ENCODE assay signal across 8 cellular contexts in the genomic region with DNA sequence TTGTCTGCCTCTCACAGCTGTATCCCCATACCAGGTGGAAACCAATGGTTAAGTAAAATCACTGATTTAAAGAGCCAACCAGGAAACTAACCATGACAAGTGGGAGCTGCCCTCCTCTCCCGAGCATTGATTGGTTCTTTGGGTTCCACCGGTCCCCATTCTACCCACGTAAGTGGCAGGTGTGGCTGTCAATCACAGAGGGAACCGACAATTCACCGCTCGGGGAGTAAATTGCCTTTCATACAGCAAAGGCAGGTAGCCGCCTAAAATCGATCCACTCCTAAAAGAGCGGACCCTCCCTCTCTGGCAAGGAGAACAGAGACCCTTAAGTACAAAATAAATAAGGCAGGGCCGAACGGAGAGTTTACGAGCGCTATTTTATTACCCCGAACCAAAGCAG. TPM values are rescaled to one million over a fixed set of nuclear protein-coding genes. Genes with fewer than 3 reads are reported as not detected.
DNase-seq lines count a peak whose midpoint lies in the region; ATAC-seq and TF ChIP-seq lines count a peak whose summit lies in the region.

No MANE protein-coding gene starts in this region.

- H4K20me1 ChIP-seq in KMS-11 (ENCODE audit: insufficient read depth), result no peaks in the 10 kb centered on the region

- peak; percentile 93 for ATAC-seq in left lung
- no peak for ATAC-seq in GM18505 (IDR thresholded peaks at IDR 0.05; ENCODE audit: unreplicated experiment)
- ATAC-seq in HG03460 (IDR thresholded peaks at IDR 0.05; ENCODE audit: unreplicated experiment), result no peak

- H3K9ac ChIP-seq in KMS-11, result no peak overlapping the region
- H3K9ac ChIP-seq in SK-N-MC (ENCODE audit: insufficient read length), result no peak overlapping the region

- TF ChIP-seq CTCF in KMS-11 (conservative IDR thresholded peaks at IDR 0.05; ENCODE audit: low read depth, low read length), result no peak
- TF ChIP-seq CTCF in dorsolateral prefrontal cortex (IDR thresholded peaks at IDR 0.05 in 54 of 56, conservative IDR thresholded peaks at IDR 0.05 in 2 of 56; ENCODE audit: low read depth in 1 of 56, partially characterized antibody in 56 of 56), result peak in 2 of 56 donors; percentile 7 to 12
- TF ChIP-seq CTCF in left lung (IDR thresholded peaks at IDR 0.05), result no peak

- H3K36me3 ChIP-seq in KMS-11 (ENCODE audit: insufficient read depth), result no peaks in the 10 kb centered on the region
- no peaks in the 10 kb centered on the region for H3K36me3 ChIP-seq in SK-N-MC (ENCODE audit: insufficient read depth, low read length)
- H3K36me3 ChIP-seq in left lung, result no peaks in the 10 kb centered on the region

- no peak for TF ChIP-seq POLR2A in GM18505 (IDR thresholded peaks at IDR 0.05; ENCODE audit: borderline replicate concordance, extremely low read depth, insufficient read depth, insufficient read length)

- peak overlapping the region; percentile 65 for H3K4me2 ChIP-seq in KMS-11

- no peaks in the 10 kb centered on the region for H3K79me2 ChIP-seq in KMS-11 (ENCODE audit: insufficient read depth, low read depth)

- intact Hi-C loops in dorsolateral prefrontal cortex (cut with DNase I) (no loop called here), left lung (cut with DNase I) (no loop called here)

- DNase-seq in ELR (ENCODE audit: low read depth), result peak; percentile 76
- DNase-seq in SK-N-MC (ENCODE audit: low read depth, low spot score), result no peak
- DNase-seq in dorsolateral prefrontal cortex, result peak; percentile 54 to 93 (median 86)
- DNase-seq in left lung, result peak in 1 of 2 donors; percentile 80
- DNase-seq in stimulated activated CD4-positive, alpha-beta T cell treated with anti-CD3 and anti-CD28 coated beads, Interleukin-4, amount 100 ng/mL, for 1 hour, result peak; percentile 33

- H3K4me1 ChIP-seq in KMS-11 (ENCODE audit: low read depth, poor library complexity, severe bottlenecking) (no peaks in the 10 kb centered on the region), left lung (peaks cover 0 to 7% of the 10 kb centered on the region in 2 donors)

- H3K27me3 ChIP-seq in KMS-11 (ENCODE audit: insufficient read depth, low read depth) (no peaks in the 10 kb centered on the region), dorsolateral prefrontal cortex (peaks cover 0 to 4% (median 0%) of the 10 kb centered on the region in 45 donors), left lung (peaks cover 7 to 82% of the 10 kb centered on the region in 2 donors)

- H3K9me3 ChIP-seq in SK-N-MC (ENCODE audit: low read depth, low read length), result no peaks in the 10 kb centered on the region
- H3K9me3 ChIP-seq in left lung, result no peaks in the 10 kb centered on the region

- H2AFZ ChIP-seq in KMS-11 (ENCODE audit: low read depth), result peak overlapping the region; percentile 45; the same call in 1 of the 2 replicates

- H3K4me3 ChIP-seq in KMS-11 (IDR thresholded peaks at IDR 0.05; ENCODE audit: insufficient read depth, low read depth, low read length), result no peak overlapping the region
- H3K4me3 ChIP-seq in SK-N-MC, result peak overlapping the region; percentile 75
- H3K4me3 ChIP-seq in dorsolateral prefrontal cortex, result peak overlapping the region; percentile 44 to 84 (median 72)
- H3K4me3 ChIP-seq in left lung, result peak overlapping the region; percentile 41 to 45

- H3K27ac ChIP-seq in KMS-11 (no peak overlapping the region), SK-N-MC (no peak overlapping the region), dorsolateral prefrontal cortex (peak overlapping the region in 22 of 59 donors; percentile 13 to 82 (median 62)), left lung (no peak overlapping the region)

RNA-seq across cellular contexts. Expression of a gene that starts 1.2 kb away (rescaled TPM):
- 100 to 1,000 TPM in 76 of 120 experiments, 10 to 100 TPM in 44; 44.2 to 147 (median 106) TPM for total RNA-seq in dorsolateral prefrontal cortex
- total RNA-seq in left lung, result 1 to 10 TPM; 2.7 to 3.3 TPM

Comparison
In these comparisons a context has a peak if more than half of its experiments do, and no peak if none do; other contexts are left out.
1. RNA of a gene that starts 1.2 kb away (total RNA-seq): 44.2 to 147 TPM in dorsolateral prefrontal cortex; 2.7 to 3.3 TPM in left lung; every median in the first group is over 10 times any median in the second.